Comparison of ENCODE assay signal across 1 cellular context in the genomic region with DNA sequence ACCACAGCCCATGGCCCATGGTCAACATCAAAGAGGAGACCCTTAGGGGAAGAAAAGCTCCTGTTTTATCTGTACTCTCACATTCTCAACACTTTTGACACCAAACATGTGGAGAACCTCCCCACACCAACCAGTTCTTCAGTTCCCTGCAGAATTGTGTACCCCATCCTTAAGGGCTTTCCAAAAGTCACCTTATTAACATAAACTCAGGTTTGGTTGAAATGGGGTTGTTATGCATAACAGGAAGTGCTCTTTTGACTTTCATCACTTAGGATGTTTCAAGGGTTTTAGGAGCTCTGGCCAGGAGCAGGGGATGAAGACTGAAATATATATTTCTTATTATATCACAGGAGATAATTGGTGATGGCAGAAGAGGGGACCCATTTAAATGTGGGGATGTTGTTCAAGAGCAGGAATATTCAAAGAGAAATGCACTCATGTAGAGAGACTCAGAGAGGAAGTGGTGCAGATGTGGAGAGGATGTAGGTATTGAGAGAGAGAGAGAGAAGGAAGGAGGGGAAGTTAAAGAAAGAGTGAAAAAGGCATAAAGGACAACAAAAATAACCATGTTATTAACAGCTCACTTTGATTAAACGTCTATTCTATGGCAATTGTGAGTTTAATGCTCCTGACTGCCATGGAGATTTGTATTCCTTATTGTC.
TF ChIP-seq lines count a peak whose summit lies in the region.

No MANE protein-coding gene starts in this region.

TF ChIP-seq in GM12878, 131 proteins besides CTCF, POLR2A, EP300 and RAD21:
- TF ChIP-seq PBX3 (IDR thresholded peaks at IDR 0.05; ENCODE audit: insufficient replicate concordance, low read depth, low read length) (no peak), NFXL1 (IDR thresholded peaks at IDR 0.05; ENCODE audit: borderline replicate concordance) (no peak), LARP7 (IDR thresholded peaks at IDR 0.05) (no peak), POLR2AphosphoS5 (IDR thresholded peaks at IDR 0.05; ENCODE audit: low read length) (no peak), RELA (IDR thresholded peaks at IDR 0.05; ENCODE audit: borderline replicate concordance, partially characterized antibody) (no peak), SPI1 (IDR thresholded peaks at IDR 0.05; ENCODE audit: borderline replicate concordance, insufficient read depth, low read depth, low read length) (0 out of 2 replicates have a peak, but pooled peaks have one; percentile 18)
